ENCODE assay signal across 2 cellular contexts in the genomic region with DNA sequence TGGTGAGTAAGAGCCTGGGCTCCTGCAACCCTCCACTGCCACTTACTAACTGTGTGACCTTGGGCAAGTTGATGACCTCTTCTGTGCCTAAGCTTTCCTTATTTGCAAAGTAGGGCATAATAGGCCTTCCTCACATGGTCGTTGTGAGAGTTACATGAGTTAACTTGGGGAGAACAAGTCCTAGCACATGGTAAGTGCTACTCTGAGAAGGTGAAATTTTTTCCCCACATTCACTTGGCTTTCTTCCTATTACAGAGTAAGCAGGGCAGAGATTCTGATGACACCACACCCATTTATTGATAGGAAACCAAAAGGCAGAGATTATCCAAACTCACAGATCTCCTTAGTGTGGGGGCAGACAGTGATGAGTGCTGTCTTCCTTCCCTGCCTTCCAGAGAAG.
TF ChIP-seq lines count a peak whose summit lies in the region.

No MANE protein-coding gene starts in this region.

TF ChIP-seq in GM12878, 131 proteins besides CTCF, POLR2A, EP300 and RAD21:
- TF ChIP-seq, protein P1, sequence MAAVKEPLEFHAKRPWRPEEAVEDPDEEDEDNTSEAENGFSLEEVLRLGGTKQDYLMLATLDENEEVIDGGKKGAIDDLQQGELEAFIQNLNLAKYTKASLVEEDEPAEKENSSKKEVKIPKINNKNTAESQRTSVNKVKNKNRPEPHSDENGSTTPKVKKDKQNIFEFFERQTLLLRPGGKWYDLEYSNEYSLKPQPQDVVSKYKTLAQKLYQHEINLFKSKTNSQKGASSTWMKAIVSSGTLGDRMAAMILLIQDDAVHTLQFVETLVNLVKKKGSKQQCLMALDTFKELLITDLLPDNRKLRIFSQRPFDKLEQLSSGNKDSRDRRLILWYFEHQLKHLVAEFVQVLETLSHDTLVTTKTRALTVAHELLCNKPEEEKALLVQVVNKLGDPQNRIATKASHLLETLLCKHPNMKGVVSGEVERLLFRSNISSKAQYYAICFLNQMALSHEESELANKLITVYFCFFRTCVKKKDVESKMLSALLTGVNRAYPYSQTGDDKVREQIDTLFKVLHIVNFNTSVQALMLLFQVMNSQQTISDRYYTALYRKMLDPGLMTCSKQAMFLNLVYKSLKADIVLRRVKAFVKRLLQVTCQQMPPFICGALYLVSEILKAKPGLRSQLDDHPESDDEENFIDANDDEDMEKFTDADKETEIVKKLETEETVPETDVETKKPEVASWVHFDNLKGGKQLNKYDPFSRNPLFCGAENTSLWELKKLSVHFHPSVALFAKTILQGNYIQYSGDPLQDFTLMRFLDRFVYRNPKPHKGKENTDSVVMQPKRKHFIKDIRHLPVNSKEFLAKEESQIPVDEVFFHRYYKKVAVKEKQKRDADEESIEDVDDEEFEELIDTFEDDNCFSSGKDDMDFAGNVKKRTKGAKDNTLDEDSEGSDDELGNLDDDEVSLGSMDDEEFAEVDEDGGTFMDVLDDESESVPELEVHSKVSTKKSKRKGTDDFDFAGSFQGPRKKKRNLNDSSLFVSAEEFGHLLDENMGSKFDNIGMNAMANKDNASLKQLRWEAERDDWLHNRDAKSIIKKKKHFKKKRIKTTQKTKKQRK (IDR thresholded peaks at IDR 0.05; ENCODE audit: low read depth, low read length), result no peak

TF ChIP-seq in neural cell, 6 proteins besides CTCF, POLR2A, EP300 and RAD21:
- no peak for TF ChIP-seq SMC3 (conservative IDR thresholded peaks at IDR 0.05; ENCODE audit: poor library complexity)
- no peak for TF ChIP-seq EZH2 (IDR thresholded peaks at IDR 0.05; ENCODE audit: borderline replicate concordance, insufficient read depth, low read length, poor library complexity, severe bottlenecking)
- TF ChIP-seq, protein P2, sequence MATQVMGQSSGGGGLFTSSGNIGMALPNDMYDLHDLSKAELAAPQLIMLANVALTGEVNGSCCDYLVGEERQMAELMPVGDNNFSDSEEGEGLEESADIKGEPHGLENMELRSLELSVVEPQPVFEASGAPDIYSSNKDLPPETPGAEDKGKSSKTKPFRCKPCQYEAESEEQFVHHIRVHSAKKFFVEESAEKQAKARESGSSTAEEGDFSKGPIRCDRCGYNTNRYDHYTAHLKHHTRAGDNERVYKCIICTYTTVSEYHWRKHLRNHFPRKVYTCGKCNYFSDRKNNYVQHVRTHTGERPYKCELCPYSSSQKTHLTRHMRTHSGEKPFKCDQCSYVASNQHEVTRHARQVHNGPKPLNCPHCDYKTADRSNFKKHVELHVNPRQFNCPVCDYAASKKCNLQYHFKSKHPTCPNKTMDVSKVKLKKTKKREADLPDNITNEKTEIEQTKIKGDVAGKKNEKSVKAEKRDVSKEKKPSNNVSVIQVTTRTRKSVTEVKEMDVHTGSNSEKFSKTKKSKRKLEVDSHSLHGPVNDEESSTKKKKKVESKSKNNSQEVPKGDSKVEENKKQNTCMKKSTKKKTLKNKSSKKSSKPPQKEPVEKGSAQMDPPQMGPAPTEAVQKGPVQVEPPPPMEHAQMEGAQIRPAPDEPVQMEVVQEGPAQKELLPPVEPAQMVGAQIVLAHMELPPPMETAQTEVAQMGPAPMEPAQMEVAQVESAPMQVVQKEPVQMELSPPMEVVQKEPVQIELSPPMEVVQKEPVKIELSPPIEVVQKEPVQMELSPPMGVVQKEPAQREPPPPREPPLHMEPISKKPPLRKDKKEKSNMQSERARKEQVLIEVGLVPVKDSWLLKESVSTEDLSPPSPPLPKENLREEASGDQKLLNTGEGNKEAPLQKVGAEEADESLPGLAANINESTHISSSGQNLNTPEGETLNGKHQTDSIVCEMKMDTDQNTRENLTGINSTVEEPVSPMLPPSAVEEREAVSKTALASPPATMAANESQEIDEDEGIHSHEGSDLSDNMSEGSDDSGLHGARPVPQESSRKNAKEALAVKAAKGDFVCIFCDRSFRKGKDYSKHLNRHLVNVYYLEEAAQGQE (IDR thresholded peaks at IDR 0.05; ENCODE audit: borderline replicate concordance), result no peak
- TF ChIP-seq MXI1 (conservative IDR thresholded peaks at IDR 0.05; ENCODE audit: poor library complexity, severe bottlenecking), result no peak
- no peak for TF ChIP-seq POLR2AphosphoS5 (IDR thresholded peaks at IDR 0.05)
- TF ChIP-seq TAF1 (IDR thresholded peaks at IDR 0.05; ENCODE audit: low read depth), result no peak
TF ChIP-seq in neural cell: peak in this region for 0.
